Comparison of ENCODE assay signal across 9 cellular contexts in the genomic region with DNA sequence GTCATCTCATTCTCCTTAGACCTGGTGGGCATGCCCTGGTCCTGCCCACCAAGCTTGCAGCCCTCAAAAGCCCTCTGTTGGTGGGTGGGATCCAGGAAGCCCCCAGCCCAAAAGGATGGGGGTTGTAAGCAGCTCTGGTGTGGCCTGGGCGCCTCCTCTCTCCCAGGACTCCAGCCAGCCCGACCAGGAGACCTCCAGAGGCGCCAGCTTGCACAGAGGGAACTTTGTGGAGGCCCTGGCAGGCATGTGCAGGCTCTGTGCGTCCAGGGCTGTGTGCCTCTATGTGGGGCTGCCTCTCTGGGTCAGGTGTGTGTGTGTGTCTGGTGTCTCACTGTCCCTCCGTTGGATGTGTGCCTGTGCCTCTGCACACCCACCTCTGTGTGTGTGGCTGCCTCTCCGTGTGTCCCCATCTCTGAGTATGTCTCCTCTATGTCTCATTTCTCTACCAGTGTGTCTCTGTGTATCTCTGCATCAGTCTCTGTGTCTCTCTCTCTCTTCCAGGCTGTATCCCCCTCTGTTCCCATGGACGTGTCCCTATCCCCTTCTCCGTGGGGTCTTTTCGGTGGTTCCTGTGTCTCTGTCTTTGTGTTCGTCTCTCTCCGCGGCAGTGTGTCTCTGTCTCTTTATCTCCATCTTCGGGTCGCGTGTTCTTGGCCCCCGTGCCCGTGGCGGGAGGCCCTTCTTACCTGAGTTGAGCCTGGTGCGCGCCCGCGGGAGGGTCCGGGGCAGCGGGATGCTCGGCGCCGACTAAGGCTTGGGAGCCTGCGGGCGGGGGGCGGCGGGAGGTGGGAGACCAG. TPM values are rescaled to one million over a fixed set of nuclear protein-coding genes. Genes with fewer than 3 reads are reported as not detected.
A peak's percentile ranks its signal among the peaks of the same experiment; 100 is the strongest.
DNase-seq lines count a peak whose midpoint lies in the region; ATAC-seq, FAIRE-seq and TF ChIP-seq lines count a peak whose summit lies in the region.
"Had no signal": no experiment of that assay in that cellular context is flagged by ENCODE, and none has a peak within 500 bp of the region (broad histone marks: within the 10 kb centered on the region; RNA-seq: fewer than 3 reads in every experiment).

No MANE protein-coding gene starts in this region.

- TF ChIP-seq CTCF in keratinocyte (optimal IDR thresholded peaks at IDR 0.05 in 1 of 3, IDR thresholded peaks at IDR 0.05 in 1 of 3, conservative IDR thresholded peaks at IDR 0.05 in 1 of 3; ENCODE audit: extremely low read depth in 1 of 3, insufficient read depth in 2 of 3, low read length in 3 of 3): no peak

- H2AFZ ChIP-seq in keratinocyte (ENCODE audit: control insufficient read depth, low read length): no peak overlapping the region

- H3K27ac Mint-ChIP-seq in activated naive CD4-positive, alpha-beta T cell treated with anti-CD3 and anti-CD28 coated beads for 36 hours: no peak overlapping the region
- peak overlapping the region; percentile 20 for H3K27ac Mint-ChIP-seq in activated T-helper 17 cell treated with anti-CD3 and anti-CD28 coated beads, Interleukin-2, amount 50 U/mL, for 72 hours

- ATAC-seq in activated T-helper 17 cell treated with anti-CD3 and anti-CD28 coated beads, Interleukin-2, amount 50 U/mL, for 72 hours (replicated peaks): no peak
- ATAC-seq in HG02973 (IDR thresholded peaks at IDR 0.05; ENCODE audit: unreplicated experiment): no peak

- DNase-seq in activated naive CD4-positive, alpha-beta T cell treated with anti-CD3 and anti-CD28 coated beads for 36 hours: no peak
- no peak for DNase-seq in activated naive CD4-positive, alpha-beta T cell treated with anti-CD3 and anti-CD28 coated beads, Interleukin-2, amount 50 U/mL, for 16 hours
- no peak for DNase-seq in keratinocyte (ENCODE audit: low read depth, low spot score)
- no peak for DNase-seq in HPDE6-E6E7 (ENCODE audit: extremely low spot score)
- no peak for DNase-seq in cerebellum (ENCODE audit: low spot score)

- dilution Hi-C loops in keratinocyte (cut with MboI; ENCODE audit: extremely low pct_ligation_motif_present, low sequenced_read_pairs): no loop called here

- H3K9me3 Mint-ChIP-seq in activated naive CD4-positive, alpha-beta T cell treated with anti-CD3 and anti-CD28 coated beads for 36 hours: no peaks in the 10 kb centered on the region
- no peaks in the 10 kb centered on the region for H3K9me3 Mint-ChIP-seq in activated T-helper 17 cell treated with anti-CD3 and anti-CD28 coated beads, Interleukin-2, amount 50 U/mL, for 72 hours

- no peaks in the 10 kb centered on the region for H3K9me1 ChIP-seq in keratinocyte (ENCODE audit: control insufficient read depth, extremely low read depth, insufficient read depth, low read length)

- H3K4me3 ChIP-seq in keratinocyte (ENCODE audit: control insufficient read depth in 2 of 3, extremely low read depth in 1 of 3, insufficient read depth in 2 of 3, low read depth in 1 of 3, low read length in 3 of 3) (peak overlapping the region in 1 of 3 experiments; percentile 30), stomach smooth muscle (ENCODE audit: low read length in 2 of 2) (peak overlapping the region; percentile 66 to 67)

- H4K20me1 ChIP-seq in keratinocyte (ENCODE audit: control insufficient read depth, extremely low read depth, insufficient read depth, low read length): no peaks in the 10 kb centered on the region

- FAIRE-seq in keratinocyte (lab: Jason Lieb, UNC): no peak

- H3K27ac ChIP-seq in keratinocyte (ENCODE audit: control insufficient read depth, insufficient read depth, low read length) (no peak overlapping the region), stomach smooth muscle (ENCODE audit: low read length) (no peak overlapping the region)
- H3K27ac ChIP-seq: adrenal gland had no signal

- CTCF ChIA-PET in activated naive CD4-positive, alpha-beta T cell treated with anti-CD3 and anti-CD28 coated beads for 36 hours (lab: Charles Lee): interaction anchor here (0.5 to 0.9 kb wide), 4 partner anchors 14 to 143 kb away, joined by 3 to 5 read pairs (median 3); no protein-coding TSS in a partner anchor

- no peaks in the 10 kb centered on the region for H3K79me2 ChIP-seq in keratinocyte (ENCODE audit: control insufficient read depth, insufficient read depth, low read length)

- H3K4me3 Mint-ChIP-seq in activated naive CD4-positive, alpha-beta T cell treated with anti-CD3 and anti-CD28 coated beads for 36 hours: peak overlapping the region; percentile 57
- H3K4me3 Mint-ChIP-seq in activated T-helper 17 cell treated with anti-CD3 and anti-CD28 coated beads, Interleukin-2, amount 50 U/mL, for 72 hours: peak overlapping the region; percentile 64

- H3K4me1 Mint-ChIP-seq in activated naive CD4-positive, alpha-beta T cell treated with anti-CD3 and anti-CD28 coated beads for 36 hours (ENCODE audit: low read depth): peaks cover 22% of the 10 kb centered on the region
- peaks cover 12% of the 10 kb centered on the region for H3K4me1 Mint-ChIP-seq in activated T-helper 17 cell treated with anti-CD3 and anti-CD28 coated beads, Interleukin-2, amount 50 U/mL, for 72 hours

- H3K4me1 ChIP-seq in keratinocyte (ENCODE audit: control insufficient read depth, extremely low read depth, insufficient read depth, low read length) (peaks cover 5% of the 10 kb centered on the region), stomach smooth muscle (ENCODE audit: control insufficient read depth, insufficient read depth, low read length) (peaks cover 13% of the 10 kb centered on the region)
- H3K4me1 ChIP-seq: adrenal gland had no signal

- H3K36me3 ChIP-seq in keratinocyte (ENCODE audit: control insufficient read depth in 2 of 2, extremely low read depth in 1 of 2, insufficient read depth in 2 of 2, low read length in 2 of 2) (no peaks in the 10 kb centered on the region), stomach smooth muscle (ENCODE audit: control insufficient read depth in 2 of 2, insufficient read depth in 2 of 2, low read length in 2 of 2) (no peaks in the 10 kb centered on the region)
- H3K36me3 ChIP-seq: adrenal gland had no signal

- no peaks in the 10 kb centered on the region for H3K36me3 Mint-ChIP-seq in activated naive CD4-positive, alpha-beta T cell treated with anti-CD3 and anti-CD28 coated beads for 36 hours (ENCODE audit: low read depth)
- no peaks in the 10 kb centered on the region for H3K36me3 Mint-ChIP-seq in activated T-helper 17 cell treated with anti-CD3 and anti-CD28 coated beads, Interleukin-2, amount 50 U/mL, for 72 hours (ENCODE audit: low read depth)

- H3K9me3 ChIP-seq in keratinocyte (ENCODE audit: control insufficient read depth, low read depth, low read length): no peaks in the 10 kb centered on the region
- no peaks in the 10 kb centered on the region for H3K9me3 ChIP-seq in stomach smooth muscle (ENCODE audit: control insufficient read depth in 2 of 2, low read length in 2 of 2)
- H3K9me3 ChIP-seq: adrenal gland had no signal

- H3K27me3 ChIP-seq in keratinocyte (ENCODE audit: control insufficient read depth, extremely low read depth, insufficient read depth, low read length) (peaks cover 20% of the 10 kb centered on the region), stomach smooth muscle (ENCODE audit: control insufficient read depth in 1 of 2, insufficient read depth in 2 of 2, low read length in 2 of 2) (no peaks in the 10 kb centered on the region)
- H3K27me3 ChIP-seq: adrenal gland had no signal

- H3K9ac ChIP-seq in keratinocyte (ENCODE audit: control insufficient read depth, extremely low read depth, insufficient read depth, low read length): no peak overlapping the region
- peak overlapping the region; percentile 62 to 76 for H3K9ac ChIP-seq in stomach smooth muscle (ENCODE audit: low read length in 2 of 2)

- H3K27me3 Mint-ChIP-seq in activated naive CD4-positive, alpha-beta T cell treated with anti-CD3 and anti-CD28 coated beads for 36 hours (ENCODE audit: low read depth): peaks cover 11% of the 10 kb centered on the region
- peaks cover 6% of the 10 kb centered on the region for H3K27me3 Mint-ChIP-seq in activated T-helper 17 cell treated with anti-CD3 and anti-CD28 coated beads, Interleukin-2, amount 50 U/mL, for 72 hours

- intact Hi-C loops in activated naive CD4-positive, alpha-beta T cell treated with anti-CD3 and anti-CD28 coated beads for 36 hours (cut with micrococcal nuclease): loop anchor here (2.0 to 5.0 kb wide), 2 partner anchors 21 to 180 kb away; no protein-coding TSS in a partner anchor

- peak overlapping the region; percentile 54 for H3K4me2 ChIP-seq in keratinocyte (ENCODE audit: control insufficient read depth, extremely low read depth, insufficient read depth, low read depth, low read length)

RNA-seq across cellular contexts. Expression of gene ENHO, which starts 0.5 kb away (rescaled TPM):
- under 1 TPM; 0.19 to 0.27 TPM for total RNA-seq in activated naive CD4-positive, alpha-beta T cell treated with anti-CD3 and anti-CD28 coated beads for 36 hours
- total RNA-seq in activated T-helper 17 cell treated with anti-CD3 and anti-CD28 coated beads, Interleukin-2, amount 50 U/mL, for 72 hours: not detected
- 0.06 TPM in 1 of 3 replicates, not detected in the others for polyA plus RNA-seq in keratinocyte
- not detected for polyA plus RNA-seq in keratinocyte (2011; ENCODE audit: low read depth)
- polyA plus RNA-seq in keratinocyte (2011; cell fraction: cytosol; rRNA removed): 0.06 TPM in 1 of 2 replicates, not detected in the other
- not detected in 2 replicates for polyA plus RNA-seq in keratinocyte (2011; cell fraction: nucleus; rRNA removed)
- polyA plus RNA-seq in keratinocyte (2012; ENCODE audit: low replicate concordance): not detected in 2 replicates
- not detected in 3 replicates for polyA minus RNA-seq in keratinocyte
- not detected for polyA minus RNA-seq in keratinocyte (2011; cell fraction: cytosol; rRNA and poly(A)+ RNA removed)
- not detected in 2 replicates for polyA minus RNA-seq in keratinocyte (2011; cell fraction: nucleus; rRNA and poly(A)+ RNA removed)
- total RNA-seq in cerebellum: 27.1 TPM

Comparison
In these comparisons a context has a peak if more than half of its experiments do, and no peak if none do; other contexts are left out.
1. RNA of gene ENHO, which starts 0.5 kb away (total RNA-seq): 27.1 TPM in cerebellum (single experiment); 0.19 to 0.27 TPM in activated naive CD4-positive, alpha-beta T cell treated with anti-CD3 and anti-CD28 coated beads for 36 hours and not detected in activated T-helper 17 cell treated with anti-CD3 and anti-CD28 coated beads, Interleukin-2, amount 50 U/mL, for 72 hours; every median in the first group is over 10 times any median in the second.